25 cellular contexts compared by ENCODE assay signal in genomic region chr6:114403858-114404257, GRCh38.
"Had no signal": no experiment of that assay in that cellular context is flagged by ENCODE, and none has a peak within 500 bp of the region (broad histone marks: within the 10 kb centered on the region; RNA-seq: fewer than 3 reads in every experiment).

No MANE protein-coding gene starts in this region.

- H3K27me3 Mint-ChIP-seq: effector memory CD8-positive, alpha-beta T cell; naive B cell had no signal

- DNase-seq: dermis blood vessel endothelial cell; dorsolateral prefrontal cortex; effector CD4-positive, alpha-beta T cell; effector memory CD8-positive, alpha-beta T cell; endodermal cell; erythroblast; esophagus squamous epithelium; foreskin fibroblast; foreskin melanocyte; gastrocnemius medialis; glutamatergic neuron; head of caudate nucleus; heart right ventricle; hippocampal formation; left cardiac atrium; left lung; left ventricle myocardium superior; lower lobe of right lung; mesenchymal stem cell; mucosa of descending colon; naive B cell had no signal

- H3K27ac ChIP-seq: coronary artery, dorsolateral prefrontal cortex, epithelial cell of prostate, esophagus squamous epithelium, gastrocnemius medialis, heart right ventricle, left lung, lower lobe of right lung had no signal

- ATAC-seq: effector memory CD8-positive, alpha-beta T cell; esophagus mucosa; gastrocnemius medialis; heart right ventricle; left cardiac atrium; left lung; left ventricle myocardium superior; lower lobe of right lung; mucosa of descending colon had no signal

- H3K36me3 ChIP-seq: esophagus squamous epithelium, gastrocnemius medialis, heart right ventricle, left lung, lower lobe of right lung had no signal

- H3K27me3 ChIP-seq: dorsolateral prefrontal cortex, esophagus squamous epithelium, gastrocnemius medialis, heart right ventricle, left lung had no signal

- H3K4me1 ChIP-seq: esophagus squamous epithelium, gastrocnemius medialis, heart right ventricle, left lung, lower lobe of right lung had no signal

- H3K4me3 Mint-ChIP-seq: effector memory CD8-positive, alpha-beta T cell; endodermal cell; mesothelial cell of epicardium; naive B cell had no signal

- H3K36me3 Mint-ChIP-seq: mesothelial cell of epicardium, naive B cell had no signal

- H3K9me3 Mint-ChIP-seq: endodermal cell, mesothelial cell of epicardium had no signal

- H3K27ac Mint-ChIP-seq: effector memory CD8-positive, alpha-beta T cell; endodermal cell; mesothelial cell of epicardium; naive B cell had no signal

- H3K4me3 ChIP-seq: coronary artery, dorsolateral prefrontal cortex, esophagus squamous epithelium, gastrocnemius medialis, heart right ventricle, left lung, lower lobe of right lung, mucosa of descending colon had no signal

- H3K4me1 Mint-ChIP-seq: mesothelial cell of epicardium, naive B cell had no signal

- H3K9me3 ChIP-seq: esophagus squamous epithelium, gastrocnemius medialis, heart right ventricle, left lung, lower lobe of right lung, mucosa of descending colon had no signal
